Comparison of ENCODE assay signal across 8 cellular contexts in the genomic region with DNA sequence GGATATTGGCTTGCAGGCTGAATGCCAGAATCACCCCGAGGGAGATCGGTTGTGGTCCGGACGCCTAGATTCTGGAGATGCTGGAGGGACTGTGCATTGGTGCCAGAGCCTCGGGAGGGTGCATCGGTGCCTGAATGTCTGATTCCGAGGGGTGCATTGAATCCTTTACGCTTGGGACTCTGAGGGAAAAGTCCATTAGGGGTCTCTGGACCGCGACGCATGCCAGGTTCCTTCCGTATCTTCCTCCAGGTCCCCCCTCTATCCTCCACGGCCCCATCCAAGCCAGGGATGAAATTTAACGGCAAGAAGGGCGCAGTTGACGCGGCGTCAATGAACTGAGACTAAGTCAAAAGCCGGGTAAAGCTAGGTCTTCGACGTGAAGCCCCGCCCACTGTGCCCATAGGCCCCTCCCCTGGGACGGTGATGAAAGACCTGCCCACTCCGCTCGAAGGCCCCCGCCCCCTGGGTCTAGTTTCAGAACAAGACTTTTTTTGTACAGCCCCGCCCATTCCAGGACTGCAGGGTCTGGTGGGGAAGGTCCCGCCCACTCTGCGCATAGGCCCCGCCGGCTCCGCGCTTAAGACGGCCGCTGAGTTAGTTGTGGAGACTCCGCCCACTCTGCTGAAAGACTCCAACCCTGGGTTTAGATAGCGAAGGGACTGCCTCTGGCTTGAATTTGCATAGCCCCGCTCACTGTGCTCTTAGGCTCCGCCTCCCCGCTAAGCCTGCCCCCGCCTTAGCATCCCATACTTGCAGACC. TPM values are rescaled to one million over a fixed set of nuclear protein-coding genes. Genes with fewer than 3 reads are reported as not detected.
DNase-seq lines count a peak whose midpoint lies in the region; ATAC-seq and TF ChIP-seq lines count a peak whose summit lies in the region.

No MANE protein-coding gene starts in this region.

- H2AFZ ChIP-seq in parathyroid adenoma, result peak overlapping the region; percentile 90

- H3K27me3 ChIP-seq in adrenal gland (no peaks in the 10 kb centered on the region), parathyroid adenoma (ENCODE audit: control insufficient read depth, insufficient read depth, low read length) (no peaks in the 10 kb centered on the region), tibial artery (no peaks in the 10 kb centered on the region)

- peak overlapping the region in 3 of 4 donors; percentile 0 to 59 (median 27) for H3K4me3 ChIP-seq in adrenal gland
- peak overlapping the region; percentile 60 for H3K4me3 ChIP-seq in parathyroid adenoma (ENCODE audit: low read depth, low read length)
- H3K4me3 ChIP-seq in tibial artery, result peak overlapping the region; percentile 61 to 66

- intact Hi-C loops in adrenal gland (cut with DNase I), result no loop called here
- intact Hi-C loops in cardiac septum (cut with DNase I), result loop anchor here (2.0 to 10.0 kb wide), 2 partner anchors 63 to 251 kb away; a partner anchor contains a TSS
- intact Hi-C loops in tibial artery (cut with DNase I; ENCODE audit: low total_unique reads), result no loop called here

- ATAC-seq in HG02623 (IDR thresholded peaks at IDR 0.05; ENCODE audit: unreplicated experiment), result peak; percentile 53

- H3K27ac ChIP-seq in adrenal gland (peak overlapping the region; percentile 72 to 95 (median 86)), parathyroid adenoma (peak overlapping the region; percentile 92), tibial artery (peak overlapping the region; percentile 83 to 89)

- TF ChIP-seq CTCF in adrenal gland (IDR thresholded peaks at IDR 0.05), result no peak
- TF ChIP-seq CTCF in parathyroid adenoma (IDR thresholded peaks at IDR 0.05), result no peak
- TF ChIP-seq CTCF in tibial artery (IDR thresholded peaks at IDR 0.05), result no peak

- H3K9ac ChIP-seq in parathyroid adenoma, result no peak overlapping the region

- H3K36me3 ChIP-seq in adrenal gland (replicated peaks in 1 of 2), result peaks cover 0 to 10% of the 10 kb centered on the region in 2 donors
- H3K36me3 ChIP-seq in parathyroid adenoma (ENCODE audit: control insufficient read depth, insufficient read depth, low read length), result no peaks in the 10 kb centered on the region
- H3K36me3 ChIP-seq in tibial artery, result peaks cover 10 to 20% (median 12%) of the 10 kb centered on the region in 3 donors

- peak overlapping the region; percentile 91 for H3K4me2 ChIP-seq in parathyroid adenoma (ENCODE audit: low read length)

- peaks cover 6 to 9% of the 10 kb centered on the region in 2 donors for H3K4me1 ChIP-seq in adrenal gland (replicated peaks in 1 of 2)
- H3K4me1 ChIP-seq in parathyroid adenoma, result peaks cover 16% of the 10 kb centered on the region
- H3K4me1 ChIP-seq in tibial artery, result peaks cover 0 to 33% (median 18%) of the 10 kb centered on the region in 4 donors

- H3K79me2 ChIP-seq in parathyroid adenoma, result no peaks in the 10 kb centered on the region

- peak; percentile 14 to 74 for TF ChIP-seq POLR2A in adrenal gland (IDR thresholded peaks at IDR 0.05)

- H3K9me3 ChIP-seq in adrenal gland (replicated peaks in 1 of 3), result no peaks in the 10 kb centered on the region
- H3K9me3 ChIP-seq in parathyroid adenoma (ENCODE audit: control insufficient read depth, low read length), result no peaks in the 10 kb centered on the region
- H3K9me3 ChIP-seq in tibial artery, result no peaks in the 10 kb centered on the region

- WGBS in adrenal gland, 4 donors, result 0 to 1% (median 1%) methylated on average over 33 to 41 of the region's 41 CpGs

- DNase-seq in GM04504 (ENCODE audit: low read depth) (peak; percentile 97), NCI-H128 (lab: John Stamatoyannopoulos, UW; ENCODE audit: unreplicated experiment) (peak; percentile 93), T follicular helper cell (ENCODE audit: low read depth) (peak; percentile 89), adrenal gland (peak; percentile 99 to 100 (median 100)), cardiac septum (ENCODE audit: low spot score) (peak; percentile 98), tibial artery (peak; percentile 100)

RNA-seq across cellular contexts. Expression of a gene that starts 0.7 kb away (rescaled TPM):
- 1 to 10 TPM in 3 of 8 donors, under 1 TPM in 3, not detected in 2; 0.27 to 2.9 (median 1.4) TPM for total RNA-seq in adrenal gland
- polyA plus RNA-seq in adrenal gland, result 1 to 10 TPM in 2 of 3 donors, under 1 TPM in 1; 0.53 to 2.2 (median 1.2) TPM
- total RNA-seq in cardiac septum, result 1.7 TPM

RNA-seq across cellular contexts. Expression of a gene that starts 6.7 kb away (rescaled TPM):
- total RNA-seq in adrenal gland (10 to 100 TPM; 22.7 to 78.7 (median 39.4) TPM), cardiac septum (12.2 TPM)
- polyA plus RNA-seq in adrenal gland, result 10 to 100 TPM; 18.2 to 20.0 (median 18.4) TPM

RNA-seq across cellular contexts. Expression of a gene that starts 29.2 kb away (rescaled TPM):
- 10 to 100 TPM in 7 of 8 donors, 1 to 10 TPM in 1; 3.5 to 30.7 (median 19.5) TPM for total RNA-seq in adrenal gland
- polyA plus RNA-seq in adrenal gland, result 10 to 100 TPM in 2 of 3 donors, 1 to 10 TPM in 1; 1.7 to 54.5 (median 33.7) TPM
- 7.3 TPM for total RNA-seq in cardiac septum

RNA-seq across cellular contexts. Expression of a gene that starts 41.6 kb away (rescaled TPM):
- total RNA-seq in adrenal gland (10 to 100 TPM; 16.6 to 32.2 (median 26.6) TPM), cardiac septum (17.9 TPM)
- 10 to 100 TPM; 15.7 to 37.2 (median 31.1) TPM for polyA plus RNA-seq in adrenal gland

RNA-seq across cellular contexts. Expression of a gene that starts 41.9 kb away (rescaled TPM):
- total RNA-seq in adrenal gland, result 1 to 10 TPM in 6 of 8 donors, under 1 TPM in 1, not detected in 1; 0.61 to 5.1 (median 2.8) TPM
- polyA plus RNA-seq in adrenal gland, result 10 to 100 TPM in 2 of 3 donors, 1 to 10 TPM in 1; 4.3 to 16.0 (median 12.4) TPM
- 1.7 TPM for total RNA-seq in cardiac septum

Comparison
In these comparisons a context has a peak if more than half of its experiments do, and no peak if none do; other contexts are left out.
1. Peak in every context shown above with its lines: DNase-seq, ATAC-seq, H3K4me3 ChIP-seq and H3K27ac ChIP-seq.